ENCODE assay signal across 11 cellular contexts in the genomic region with DNA sequence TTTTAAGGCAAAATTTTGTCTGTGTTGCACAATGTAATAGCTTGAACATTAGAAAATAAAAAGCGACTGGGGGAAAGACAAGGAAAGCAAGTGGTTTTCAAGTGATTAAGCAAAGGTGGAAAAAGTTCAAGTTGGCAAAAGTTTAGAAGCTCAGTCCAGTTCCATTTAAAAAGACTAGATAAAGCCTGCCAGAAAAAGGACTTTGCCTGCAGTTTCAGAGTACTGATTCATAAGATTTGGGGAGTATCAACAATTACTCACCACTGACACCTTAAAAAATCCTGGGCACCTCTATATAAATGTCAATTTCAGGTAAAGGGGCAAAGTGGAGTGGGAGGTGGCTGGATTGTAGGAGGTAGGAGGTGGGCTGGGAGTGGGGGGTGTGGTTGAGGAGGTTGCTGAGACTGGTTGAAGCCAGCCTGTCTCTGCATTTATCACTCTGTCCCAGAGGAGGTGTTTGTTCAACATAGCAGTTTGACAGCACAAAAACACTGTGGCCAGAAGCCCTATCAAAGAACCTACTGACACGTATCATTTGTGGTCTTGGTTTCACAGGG. TPM values are rescaled to one million over a fixed set of nuclear protein-coding genes. Genes with fewer than 3 reads are reported as not detected.
DNase-seq lines count a peak whose midpoint lies in the region; ATAC-seq and TF ChIP-seq lines count a peak whose summit lies in the region.
"Had no signal": no experiment of that assay in that cellular context is flagged by ENCODE, and none has a peak within 500 bp of the region (broad histone marks: within the 10 kb centered on the region; RNA-seq: fewer than 3 reads in every experiment).

No MANE protein-coding gene starts in this region.

- H3F3A ChIP-seq in PC-9 (ENCODE audit: insufficient read depth, low read depth) = no peaks in the 10 kb centered on the region

- H3K4me3 ChIP-seq in lung (no peak overlapping the region), thyroid gland (replicated peaks in 1 of 3) (no peak overlapping the region), PC-9 (no peak overlapping the region)

- intact Hi-C loops in activated CD4-positive, alpha-beta T cell treated with anti-CD3 and anti-CD28 coated beads, Interleukin-2, amount 10 ng/mL, durations not matched to agents 24 days and 14 days (cut with micrococcal nuclease) = loop anchor here (1.0 kb wide), 1 partner anchor 12 kb away; no protein-coding TSS in a partner anchor
- intact Hi-C loops in MCF 10A (cut with micrococcal nuclease) = no loop called here
- intact Hi-C loops in thyroid gland (cut with DNase I) = no loop called here
- intact Hi-C loops in PC-9 (cut with micrococcal nuclease; ENCODE audit: unreplicated experiment) = no loop called here

- no peaks in the 10 kb centered on the region for H4K20me1 ChIP-seq in PC-9 (ENCODE audit: insufficient read depth)

- H3K27ac ChIP-seq in lung (ENCODE audit: low read depth in 1 of 2, low read length in 1 of 2) (peak overlapping the region; percentile 30 to 80), thyroid gland (peak overlapping the region in 2 of 3 donors; percentile 19 to 44), PC-9 (no peak overlapping the region)
- H3K27ac ChIP-seq: C4-2B, parathyroid adenoma had no signal

- CTCF ChIA-PET in MCF 10A (lab: Yijun Ruan, JAX) (interaction anchor here (0.7 kb wide), 1 partner anchor 122 kb away, joined by 4 read pairs; no protein-coding TSS in a partner anchor), PC-9 (lab: Charles Lee) (interaction anchor here (0.7 kb wide), 1 partner anchor 140 kb away, joined by 3 read pairs; no protein-coding TSS in a partner anchor)

- peaks cover 4 to 18% of the 10 kb centered on the region in 2 donors for H3K4me1 ChIP-seq in lung (ENCODE audit: control insufficient read depth in 2 of 2, insufficient read depth in 2 of 2, low read length in 2 of 2)
- peaks cover 8 to 41% of the 10 kb centered on the region in 2 donors for H3K4me1 ChIP-seq in thyroid gland
- no peaks in the 10 kb centered on the region for H3K4me1 ChIP-seq in PC-9 (replicated peaks; ENCODE audit: insufficient read depth)
- H3K4me1 ChIP-seq: parathyroid adenoma had no signal

- H3K9me3 ChIP-seq in lung (ENCODE audit: control insufficient read depth in 2 of 2, insufficient read depth in 1 of 2, low read length in 1 of 2) (no peaks in the 10 kb centered on the region), thyroid gland (no peaks in the 10 kb centered on the region), PC-9 (ENCODE audit: insufficient read depth, low read depth) (no peaks in the 10 kb centered on the region)

- H3K27me3 ChIP-seq in lung (ENCODE audit: control insufficient read depth, insufficient read depth) = no peaks in the 10 kb centered on the region
- H3K27me3 ChIP-seq in thyroid gland = no peaks in the 10 kb centered on the region
- no peaks in the 10 kb centered on the region for H3K27me3 ChIP-seq in PC-9 (ENCODE audit: insufficient read depth, low read depth)

- no peak for TF ChIP-seq POLR2A in thyroid gland (IDR thresholded peaks at IDR 0.05)

- H2AFZ ChIP-seq in PC-9 = no peak overlapping the region
- H2AFZ ChIP-seq: parathyroid adenoma had no signal

- peaks cover 30% of the 10 kb centered on the region for H3K4me1 Mint-ChIP-seq in activated CD4-positive, alpha-beta T cell treated with anti-CD3 and anti-CD28 coated beads, Interleukin-2, amount 10 ng/mL, durations not matched to agents 24 days and 14 days
- peaks cover 30% of the 10 kb centered on the region for H3K4me1 Mint-ChIP-seq in MCF 10A (ENCODE audit: insufficient read depth, unreplicated experiment)

- BruUV-seq in MCF 10A (replicated peaks; lab: Mats Ljungman, UMichigan) (no TSS peak), PC-9 (replicated peaks; lab: Mats Ljungman, UMichigan) (no TSS peak)

- no peaks in the 10 kb centered on the region for H3K9me2 ChIP-seq in PC-9 (ENCODE audit: insufficient read depth)

- H3K79me2 ChIP-seq in PC-9 (ENCODE audit: low read depth) = no peaks in the 10 kb centered on the region
- H3K79me2 ChIP-seq: parathyroid adenoma had no signal

- no peaks in the 10 kb centered on the region for H3K9me3 Mint-ChIP-seq in activated CD4-positive, alpha-beta T cell treated with anti-CD3 and anti-CD28 coated beads, Interleukin-2, amount 10 ng/mL, durations not matched to agents 24 days and 14 days
- no peaks in the 10 kb centered on the region for H3K9me3 Mint-ChIP-seq in MCF 10A (ENCODE audit: unreplicated experiment)
- H3K9me3 Mint-ChIP-seq: T-helper 1 cell treated with Interleukin-12 subunit alpha and Interleukin-12 subunit beta and Interleukin-4 antibody, amounts not matched to agents 30 μg/mL and 1 μg/mL, for 36 hours had no signal

- ATAC-seq in lung (ENCODE audit: insufficient read depth, low FRiP score) = no peak
- no peak for ATAC-seq in HG03280 (IDR thresholded peaks at IDR 0.05; ENCODE audit: unreplicated experiment)

- no peak overlapping the region for H3K4me3 Mint-ChIP-seq in activated CD4-positive, alpha-beta T cell treated with anti-CD3 and anti-CD28 coated beads, Interleukin-2, amount 10 ng/mL, durations not matched to agents 24 days and 14 days
- peak overlapping the region; percentile 1 for H3K4me3 Mint-ChIP-seq in MCF 10A (ENCODE audit: unreplicated experiment)
- H3K4me3 Mint-ChIP-seq: T-helper 1 cell treated with Interleukin-12 subunit alpha and Interleukin-12 subunit beta and Interleukin-4 antibody, amounts not matched to agents 30 μg/mL and 1 μg/mL, for 36 hours had no signal

- 29 to 38% methylated on average over 2 of the region's 2 CpGs for whole genome bisulfite sequencing in lung, 2 donors
- WGBS in thyroid gland, 2 donors = 35 to 63% methylated on average over 2 of the region's 2 CpGs

- peaks cover 31% of the 10 kb centered on the region for H3K27me3 Mint-ChIP-seq in activated CD4-positive, alpha-beta T cell treated with anti-CD3 and anti-CD28 coated beads, Interleukin-2, amount 10 ng/mL, durations not matched to agents 24 days and 14 days
- H3K27me3 Mint-ChIP-seq in MCF 10A (ENCODE audit: insufficient read depth, unreplicated experiment) = no peaks in the 10 kb centered on the region

- POLR2A ChIA-PET in MCF 10A (lab: Yijun Ruan, JAX) = interaction anchor here (1.0 kb wide), 1 partner anchor 174 kb away, joined by 4 read pairs; no protein-coding TSS in a partner anchor
- POLR2A ChIA-PET in PC-9 (lab: Charles Lee; ENCODE audit: unreplicated experiment) = no interaction called here

- H3K36me3 ChIP-seq in lung (ENCODE audit: control insufficient read depth in 2 of 2, insufficient read depth in 2 of 2, low read length in 2 of 2) = no peaks in the 10 kb centered on the region
- H3K36me3 ChIP-seq in thyroid gland = no peaks in the 10 kb centered on the region
- no peaks in the 10 kb centered on the region for H3K36me3 ChIP-seq in PC-9 (ENCODE audit: low read depth)

- no peak overlapping the region for H3K4me2 ChIP-seq in PC-9

- no peak overlapping the region for H3K27ac Mint-ChIP-seq in activated CD4-positive, alpha-beta T cell treated with anti-CD3 and anti-CD28 coated beads, Interleukin-2, amount 10 ng/mL, durations not matched to agents 24 days and 14 days
- H3K27ac Mint-ChIP-seq in MCF 10A (ENCODE audit: low read depth, unreplicated experiment) = peak overlapping the region; percentile 63
- H3K27ac Mint-ChIP-seq: T-helper 1 cell treated with Interleukin-12 subunit alpha and Interleukin-12 subunit beta and Interleukin-4 antibody, amounts not matched to agents 30 μg/mL and 1 μg/mL, for 36 hours had no signal

- TF ChIP-seq CTCF in MCF 10A (IDR thresholded peaks at IDR 0.05; ENCODE audit: unreplicated experiment) (no peak), lung (IDR thresholded peaks at IDR 0.05; ENCODE audit: control extremely low read depth, extremely low read depth) (no peak), thyroid gland (IDR thresholded peaks at IDR 0.05) (no peak), PC-9 (conservative IDR thresholded peaks at IDR 0.05) (no peak)

- peak; percentile 54 for DNase-seq in activated CD4-positive, alpha-beta T cell treated with anti-CD3 and anti-CD28 coated beads, Interleukin-2, amount 10 ng/mL, durations not matched to agents 24 days and 14 days
- no peak for DNase-seq in activated CD4-positive, alpha-beta T cell treated with anti-CD3 and anti-CD28 coated beads for 48 hours
- DNase-seq in MCF 10A (ENCODE audit: unreplicated experiment) (peak; percentile 31), lung (ENCODE audit: low spot score) (no peak), thyroid gland (no peak), D341Med (ENCODE audit: low spot score) (no peak), PC-9 (no peak)

- peaks cover 2% of the 10 kb centered on the region for H3K36me3 Mint-ChIP-seq in activated CD4-positive, alpha-beta T cell treated with anti-CD3 and anti-CD28 coated beads, Interleukin-2, amount 10 ng/mL, durations not matched to agents 24 days and 14 days (ENCODE audit: low read depth)
- H3K36me3 Mint-ChIP-seq in MCF 10A (ENCODE audit: insufficient read depth, unreplicated experiment) = peaks cover 7% of the 10 kb centered on the region

RNA-seq across cellular contexts. Expression of a gene that starts 14.6 kb away (rescaled TPM):
- total RNA-seq in activated CD4-positive, alpha-beta T cell treated with anti-CD3 and anti-CD28 coated beads, Interleukin-2, amount 10 ng/mL, durations not matched to agents 24 days and 14 days = 15.2 and 15.8 TPM in 2 replicates
- total RNA-seq in MCF 10A (2022) = 28.2 and 39.9 TPM in 2 replicates
- 100 to 1,000 TPM; 176 to 332 TPM for total RNA-seq in lung
- 10 to 100 TPM; 27.0 to 77.6 TPM for polyA plus RNA-seq in lung
- total RNA-seq in thyroid gland = 10 to 100 TPM; 21.7 to 52.1 (median 37.9) TPM
- 0.09 and 0.95 TPM in 2 replicates for total RNA-seq in PC-9 (2021)

Comparison
In these comparisons a context has a peak if more than half of its experiments do, and no peak if none do; other contexts are left out.
1. DNase-seq: peak in activated CD4-positive, alpha-beta T cell treated with anti-CD3 and anti-CD28 coated beads, Interleukin-2, amount 10 ng/mL, durations not matched to agents 24 days and 14 days (single experiment) and MCF 10A (single experiment); none in activated CD4-positive, alpha-beta T cell treated with anti-CD3 and anti-CD28 coated beads for 48 hours (single experiment), lung (single experiment), thyroid gland (0 of 2), D341Med (single experiment) and PC-9 (0 of 2).